23 cellular contexts compared by ENCODE assay signal in the genomic region with DNA sequence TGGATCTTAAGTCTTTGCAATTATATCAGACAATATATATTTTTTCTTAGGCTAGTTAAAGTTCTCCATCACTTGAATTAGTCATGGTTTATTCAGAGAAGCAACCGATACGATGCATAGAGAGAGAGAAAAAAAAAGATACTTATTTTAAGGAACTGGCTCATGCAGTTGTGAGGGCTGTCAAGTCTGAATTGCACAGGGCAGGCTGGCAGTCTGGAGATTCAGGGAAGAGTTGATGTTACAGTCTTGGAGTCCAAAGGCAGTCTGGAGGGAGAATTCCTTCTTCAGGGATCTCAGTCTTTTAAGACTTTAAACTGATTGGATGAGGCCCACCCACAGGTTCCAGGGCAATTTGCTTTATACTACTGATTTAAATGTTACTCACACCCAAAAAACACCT.
"Had no signal": no experiment of that assay in that cellular context is flagged by ENCODE, and none has a peak within 500 bp of the region (broad histone marks: within the 10 kb centered on the region; RNA-seq: fewer than 3 reads in every experiment).

No MANE protein-coding gene starts in this region.

- FAIRE-seq: colon, endometrium, endothelial cell of umbilical vein, frontal cortex had no signal

- DNase-seq: colonic mucosa; cortex of kidney; dermis blood vessel endothelial cell; effector CD4-positive, alpha-beta T cell; effector CD8-positive, alpha-beta T cell; effector memory CD4-positive, alpha-beta T cell; effector memory CD8-positive, alpha-beta T cell; endodermal cell; erythroblast; esophagus squamous epithelium; foreskin fibroblast; foreskin keratinocyte; foreskin melanocyte; gastrocnemius medialis; glutamatergic neuron; heart left ventricle; heart right ventricle had no signal

- ATAC-seq: effector memory CD8-positive, alpha-beta T cell; esophagus mucosa; foreskin keratinocyte; gastrocnemius medialis; gastroesophageal sphincter; heart left ventricle; heart right ventricle had no signal
